Comparison of ENCODE assay signal across 8 cellular contexts in the genomic region with DNA sequence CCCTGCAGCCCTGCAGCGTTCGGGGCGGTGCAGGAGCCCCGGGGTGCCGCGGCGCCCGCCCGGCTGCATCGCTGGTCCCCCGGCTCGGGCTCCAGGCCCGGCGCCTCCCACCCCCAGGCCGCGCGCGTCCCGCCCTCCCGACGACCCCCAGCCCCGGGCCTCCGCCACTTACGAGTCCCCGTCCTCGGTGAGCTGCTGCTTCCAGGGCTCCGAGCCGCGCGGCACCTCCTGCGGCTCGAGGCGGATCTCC. TPM values are rescaled to one million over a fixed set of nuclear protein-coding genes. Genes with fewer than 3 reads are reported as not detected.
DNase-seq lines count a peak whose midpoint lies in the region; ATAC-seq and TF ChIP-seq lines count a peak whose summit lies in the region.

No MANE protein-coding gene starts in this region.

- no peaks in the 10 kb centered on the region for H3K9me3 Mint-ChIP-seq in naive thymus-derived CD8-positive, alpha-beta T cell

- DNase-seq in caudate nucleus (lab: John Stamatoyannopoulos, UW): peak in 3 of 61 donors; percentile 64 to 84 (median 74)
- DNase-seq in naive thymus-derived CD8-positive, alpha-beta T cell: no peak
- DNase-seq in NOMO-1 treated with DMSO at 0.1 percent for 48 hours (lab: John Stamatoyannopoulos, UW; ENCODE audit: unreplicated experiment): no peak
- no peak for DNase-seq in iPS-NIHi11 (ENCODE audit: low spot score)

- H3K4me3 Mint-ChIP-seq in naive thymus-derived CD8-positive, alpha-beta T cell: peak overlapping the region; percentile 88 to 97 (median 93)

- H3K27me3 ChIP-seq in HUES48 (ENCODE audit: control insufficient read depth, insufficient read depth, low read length): no peaks in the 10 kb centered on the region

- H3K4me1 ChIP-seq in HUES48 (ENCODE audit: control insufficient read depth, insufficient read depth, low read length): peaks cover 27% of the 10 kb centered on the region

- no peak for ATAC-seq in naive thymus-derived CD8-positive, alpha-beta T cell
- no peak for ATAC-seq in GM21360 (IDR thresholded peaks at IDR 0.05; ENCODE audit: unreplicated experiment)
- no peak for ATAC-seq in HG03196 (IDR thresholded peaks at IDR 0.05; ENCODE audit: unreplicated experiment)

- H3K4me1 Mint-ChIP-seq in naive thymus-derived CD8-positive, alpha-beta T cell: peaks cover 32 to 67% (median 60%) of the 10 kb centered on the region in 4 donors

- no peaks in the 10 kb centered on the region for H3K27me3 Mint-ChIP-seq in naive thymus-derived CD8-positive, alpha-beta T cell

- no peak for TF ChIP-seq CTCF in C4-2B (conservative IDR thresholded peaks at IDR 0.05)

- peaks cover 0 to 44% (median 31%) of the 10 kb centered on the region in 3 donors for H3K36me3 Mint-ChIP-seq in naive thymus-derived CD8-positive, alpha-beta T cell

- H3K36me3 ChIP-seq in HUES48 (ENCODE audit: control insufficient read depth, insufficient read depth, low read length): peaks cover 32% of the 10 kb centered on the region

- peak overlapping the region; percentile 95 to 100 (median 98) for H3K27ac Mint-ChIP-seq in naive thymus-derived CD8-positive, alpha-beta T cell

- peak overlapping the region; percentile 95 for H3K9ac ChIP-seq in HUES48 (ENCODE audit: low read depth, low read length)

- H3K4me3 ChIP-seq in HUES48 (ENCODE audit: low read depth, low read length): peak overlapping the region; percentile 92

- POLR2A ChIA-PET in naive thymus-derived CD8-positive, alpha-beta T cell (lab: Charles Lee): interaction anchor here (0.5 to 9.2 kb wide), 58 partner anchors 8 to 839 kb away, joined by 3 to 245 read pairs (median 6); partner anchors contain the start of genes FAM177A1, PPP2R3C, PRORP and PSMA6

- H3K27ac ChIP-seq in C4-2B (peak overlapping the region; percentile 99), HUES48 (ENCODE audit: low read depth, low read length) (peak overlapping the region; percentile 96), caudate nucleus (ENCODE audit: low read depth, low read length) (peak overlapping the region; percentile 98)

- no peaks in the 10 kb centered on the region for H3K9me3 ChIP-seq in HUES48 (ENCODE audit: control insufficient read depth, insufficient read depth, low read length)

RNA-seq across cellular contexts. Expression of gene NFKBIA, which starts 0.4 kb away (rescaled TPM):
- 100 to 1,000 TPM; 199 to 214 TPM for total RNA-seq in naive thymus-derived CD8-positive, alpha-beta T cell
- 100 to 1,000 TPM; 194 to 328 (median 198) TPM for polyA plus RNA-seq in naive thymus-derived CD8-positive, alpha-beta T cell
